In the genomic region with DNA sequence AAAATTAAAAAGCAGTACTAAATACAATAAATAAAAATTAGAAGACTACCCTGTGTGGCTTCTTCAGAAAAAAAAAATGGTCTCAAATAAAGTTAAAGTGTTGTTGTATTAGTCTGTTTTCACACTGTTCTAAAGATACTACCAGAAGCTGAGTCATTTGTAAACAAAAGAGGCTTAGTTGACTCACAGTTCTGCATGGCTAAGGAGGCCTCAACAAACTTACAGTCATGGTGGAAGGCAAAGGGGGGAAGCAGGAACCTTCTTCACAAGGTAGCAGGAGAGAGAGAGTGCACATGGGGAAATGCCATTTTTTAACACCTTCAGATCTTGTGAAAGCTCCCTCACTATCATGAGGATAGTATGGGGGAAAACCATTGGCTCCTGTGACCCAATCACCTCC, we compare ENCODE assay signal across 26 cellular contexts.
DNase-seq lines count a peak whose midpoint lies in the region; ATAC-seq and TF ChIP-seq lines count a peak whose summit lies in the region.
"Had no signal": no experiment of that assay in that cellular context is flagged by ENCODE, and none has a peak within 500 bp of the region (broad histone marks: within the 10 kb centered on the region; RNA-seq: fewer than 3 reads in every experiment).

No MANE protein-coding gene starts in this region.

- peaks cover 57% of the 10 kb centered on the region for H3K36me3 Mint-ChIP-seq in activated T-cell treated with anti-CD3 and anti-CD28 coated beads, Interleukin-2, amount 50 U/mL, for 24 hours (ENCODE audit: low read depth)

- H3K4me1 Mint-ChIP-seq in activated T-cell treated with anti-CD3 and anti-CD28 coated beads, Interleukin-2, amount 50 U/mL, for 24 hours (ENCODE audit: low read depth) = peaks cover 62% of the 10 kb centered on the region
- H3K4me1 Mint-ChIP-seq: stimulated activated naive B cell treated with anti-CD40 and anti-IgM and Interleukin-4, amounts not matched to agents 10 μg/mL and 1 μg/mL and 100 μg/mL, for 72 hours had no signal

- DNase-seq in activated T-cell treated with anti-CD3 and anti-CD28 coated beads, Interleukin-2, amount 50 U/mL, for 24 hours = no peak
- no peak for DNase-seq in activated T-cell treated with anti-CD3 and anti-CD28 coated beads, Interleukin-2, amount 50 U/mL, for 1 hour
- peak; percentile 7 for DNase-seq in GM04503 (ENCODE audit: low read depth)
- DNase-seq in astrocyte of the hippocampus (ENCODE audit: low read depth, low spot score) = peak; percentile 3
- peak in 1 of 2 donors; percentile 7 for DNase-seq in foreskin keratinocyte
- DNase-seq in lower leg skin (ENCODE audit: low spot score in 2 of 2) = no peak
- DNase-seq: activated CD4-positive, CD25-positive, alpha-beta regulatory T cell; activated gamma-delta T cell; amygdala; caudate nucleus; dermis blood vessel endothelial cell; DMS79; GF-D8; H7; midbrain; naive thymus-derived CD8-positive, alpha-beta T cell; NCI-H510A treated with DMSO at 0.1 percent for 48 hours; Peyer's patch; retina; stimulated activated naive B cell treated with anti-CD40 and anti-IgM and Interleukin-4, amounts not matched to agents 10 μg/mL and 1 μg/mL and 100 μg/mL, for 72 hours; testis; uterus had no signal

- no peak for TF ChIP-seq POLR2A in lower leg skin (IDR thresholded peaks at IDR 0.05)

- H3K4me3 ChIP-seq in lower leg skin (ENCODE audit: low read depth, poor library complexity, severe bottlenecking) = no peak overlapping the region
- H3K4me3 ChIP-seq: Peyer's patch, smooth muscle cell, testis, uterus had no signal

- peaks cover 50% of the 10 kb centered on the region for H3K9me3 Mint-ChIP-seq in activated T-cell treated with anti-CD3 and anti-CD28 coated beads, Interleukin-2, amount 50 U/mL, for 24 hours

- ATAC-seq in foreskin keratinocyte (peak; percentile 58), HG02884 (IDR thresholded peaks at IDR 0.05; ENCODE audit: unreplicated experiment) (no peak), GM21576 (IDR thresholded peaks at IDR 0.05; ENCODE audit: unreplicated experiment) (no peak)
- ATAC-seq: left lobe of liver; naive thymus-derived CD8-positive, alpha-beta T cell had no signal

- no peaks in the 10 kb centered on the region for H3K27me3 ChIP-seq in foreskin keratinocyte
- H3K27me3 ChIP-seq: Peyer's patch, testis, uterus had no signal

- peak overlapping the region; percentile 47 for H3K27ac Mint-ChIP-seq in activated T-cell treated with anti-CD3 and anti-CD28 coated beads, Interleukin-2, amount 50 U/mL, for 24 hours
- H3K27ac Mint-ChIP-seq: stimulated activated naive B cell treated with anti-CD40 and anti-IgM and Interleukin-4, amounts not matched to agents 10 μg/mL and 1 μg/mL and 100 μg/mL, for 72 hours had no signal

- H3K4me3 Mint-ChIP-seq in activated T-cell treated with anti-CD3 and anti-CD28 coated beads, Interleukin-2, amount 50 U/mL, for 24 hours = no peak overlapping the region
- H3K4me3 Mint-ChIP-seq: naive thymus-derived CD8-positive, alpha-beta T cell; stimulated activated naive B cell treated with anti-CD40 and anti-IgM and Interleukin-4, amounts not matched to agents 10 μg/mL and 1 μg/mL and 100 μg/mL, for 72 hours had no signal

- no peaks in the 10 kb centered on the region for H3K27me3 Mint-ChIP-seq in activated T-cell treated with anti-CD3 and anti-CD28 coated beads, Interleukin-2, amount 50 U/mL, for 24 hours
- H3K27me3 Mint-ChIP-seq: naive thymus-derived CD8-positive, alpha-beta T cell; stimulated activated naive B cell treated with anti-CD40 and anti-IgM and Interleukin-4, amounts not matched to agents 10 μg/mL and 1 μg/mL and 100 μg/mL, for 72 hours had no signal

- intact Hi-C loops in lower leg skin (cut with DNase I; ENCODE audit: low total_unique reads) = no loop called here

- TF ChIP-seq CTCF in foreskin keratinocyte (conservative IDR thresholded peaks at IDR 0.05) (no peak), lower leg skin (IDR thresholded peaks at IDR 0.05) (no peak)

- H3K4me1 ChIP-seq in foreskin keratinocyte = no peaks in the 10 kb centered on the region
- H3K4me1 ChIP-seq: Peyer's patch, testis, uterus had no signal

- H3K27ac ChIP-seq in foreskin keratinocyte = no peak overlapping the region
- H3K27ac ChIP-seq: Peyer's patch, testis, uterus had no signal

Comparison
In these comparisons a context has a peak if more than half of its experiments do, and no peak if none do; other contexts are left out.
1. DNase-seq: peak in GM04503 (single experiment) and astrocyte of the hippocampus (single experiment); none in activated T-cell treated with anti-CD3 and anti-CD28 coated beads, Interleukin-2, amount 50 U/mL, for 24 hours (single experiment), activated T-cell treated with anti-CD3 and anti-CD28 coated beads, Interleukin-2, amount 50 U/mL, for 1 hour (single experiment) and lower leg skin (0 of 2).